Comparison of ENCODE assay signal across 1 cellular context in the genomic region with DNA sequence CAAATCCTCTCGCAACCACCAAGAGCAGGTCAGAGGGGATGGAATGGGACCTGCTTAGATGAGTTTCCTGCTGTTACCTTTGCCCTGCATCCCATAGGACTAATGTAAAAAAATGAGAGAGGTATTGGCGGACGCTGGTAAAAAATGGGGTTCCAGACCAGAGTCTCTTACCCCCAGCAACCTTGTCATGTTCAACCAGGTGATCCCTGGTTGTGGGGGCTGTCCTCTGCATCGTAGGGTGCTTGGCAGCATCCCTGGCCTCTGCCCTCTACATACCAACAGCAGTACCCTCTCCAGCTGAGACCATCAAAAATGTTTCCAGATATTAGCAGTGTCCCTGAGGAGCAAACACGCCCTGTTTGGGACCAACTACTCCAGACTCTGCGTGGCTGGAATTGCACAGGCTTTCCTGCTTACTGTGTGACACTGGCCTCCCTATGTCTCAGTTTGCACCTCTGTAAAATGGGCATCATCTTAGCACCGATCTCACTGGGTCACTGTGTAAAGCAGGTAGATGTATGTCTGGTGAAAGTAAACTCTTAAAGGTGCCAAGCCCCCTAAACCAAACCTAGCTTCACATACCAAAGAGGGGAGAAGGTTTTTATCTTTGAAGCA.
TF ChIP-seq lines count a peak whose summit lies in the region.

No MANE protein-coding gene starts in this region.

TF ChIP-seq in HepG2, 621 proteins besides CTCF, POLR2A, EP300 and RAD21:
- TF ChIP-seq ADNP (CRISPR knock-in tag; IDR thresholded peaks at IDR 0.05) (0 out of 2 replicates have a peak, but pooled peaks have one; percentile 56), ZMYM3 (CRISPR knock-in tag; IDR thresholded peaks at IDR 0.05) (peak; percentile 83), KDM1A (CRISPR knock-in tag; IDR thresholded peaks at IDR 0.05) (peak; percentile 80), ZNF629 (CRISPR knock-in tag; conservative IDR thresholded peaks at IDR 0.05) (peak; percentile 96), NFE2 (CRISPR knock-in tag; IDR thresholded peaks at IDR 0.05) (no peak)
TF ChIP-seq in HepG2: peak in this region for 4.
